In the genomic region with DNA sequence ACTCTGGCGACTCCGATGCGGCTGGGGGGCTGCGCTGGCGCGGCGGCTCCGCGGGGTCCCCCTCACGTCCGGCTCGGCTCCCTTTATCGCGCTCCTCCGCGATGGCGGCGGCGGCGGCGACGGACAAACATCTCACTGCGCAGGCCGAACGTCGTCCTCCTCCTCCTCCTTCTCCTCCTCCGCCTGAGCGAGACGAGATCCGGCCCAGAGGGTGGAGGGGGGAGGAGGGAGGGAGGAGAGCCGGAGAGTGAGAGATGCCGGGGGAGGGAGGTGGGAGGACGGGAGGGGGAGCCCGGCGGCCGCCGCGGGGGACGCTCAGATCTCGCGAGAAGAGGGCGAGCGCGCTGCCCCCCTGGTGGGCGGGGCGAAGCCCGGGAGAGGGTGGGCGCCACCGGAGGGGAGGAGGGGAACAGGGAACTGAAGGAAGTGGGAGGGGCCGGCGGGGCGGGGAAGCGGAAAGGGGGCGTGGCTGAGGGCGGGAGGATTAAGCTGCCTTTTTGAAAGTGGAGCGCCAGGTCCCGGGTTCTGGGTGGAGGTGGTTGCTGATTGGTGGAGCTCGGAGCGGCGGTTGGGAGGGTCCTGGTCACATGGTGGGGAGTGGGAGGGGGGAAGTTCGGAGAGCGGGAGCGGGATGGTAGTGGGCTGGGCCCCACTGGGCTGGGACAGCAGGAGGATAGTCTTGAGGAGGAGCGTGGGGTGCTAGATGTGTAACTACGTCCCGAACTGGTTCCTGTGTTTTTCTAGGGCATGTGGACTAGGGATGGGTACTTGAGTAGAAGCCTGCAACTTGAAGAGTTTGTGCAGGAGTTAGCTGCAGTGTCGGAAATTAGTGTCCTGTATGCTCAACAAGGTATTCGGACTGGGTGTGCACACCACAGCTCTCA, we compare ENCODE assay signal across 1 cellular context.
TF ChIP-seq lines count a peak whose summit lies in the region.

Gene CUL3 (minus strand): TSS at position 159 of the 884 bp plus-strand sequence. CDS start 354 bp downstream, outside the sequence.

TF ChIP-seq in K562, 482 proteins besides CTCF, POLR2A, EP300 and RAD21 (continued from another document and continues in another):
- TF ChIP-seq CBFB (CRISPR knock-in tag; IDR thresholded peaks at IDR 0.05), result no peak
- TF ChIP-seq MTA1 (IDR thresholded peaks at IDR 0.05; ENCODE audit: borderline replicate concordance), result 0 out of 2 replicates have a peak, but pooled peaks have one; percentile 26
- TF ChIP-seq, protein P1, sequence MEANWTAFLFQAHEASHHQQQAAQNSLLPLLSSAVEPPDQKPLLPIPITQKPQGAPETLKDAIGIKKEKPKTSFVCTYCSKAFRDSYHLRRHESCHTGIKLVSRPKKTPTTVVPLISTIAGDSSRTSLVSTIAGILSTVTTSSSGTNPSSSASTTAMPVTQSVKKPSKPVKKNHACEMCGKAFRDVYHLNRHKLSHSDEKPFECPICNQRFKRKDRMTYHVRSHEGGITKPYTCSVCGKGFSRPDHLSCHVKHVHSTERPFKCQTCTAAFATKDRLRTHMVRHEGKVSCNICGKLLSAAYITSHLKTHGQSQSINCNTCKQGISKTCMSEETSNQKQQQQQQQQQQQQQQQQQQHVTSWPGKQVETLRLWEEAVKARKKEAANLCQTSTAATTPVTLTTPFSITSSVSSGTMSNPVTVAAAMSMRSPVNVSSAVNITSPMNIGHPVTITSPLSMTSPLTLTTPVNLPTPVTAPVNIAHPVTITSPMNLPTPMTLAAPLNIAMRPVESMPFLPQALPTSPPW (CRISPR knock-in tag; IDR thresholded peaks at IDR 0.05), result peak; percentile 100
- TF ChIP-seq BCOR (IDR thresholded peaks at IDR 0.05), result no peak
- TF ChIP-seq ZBTB7A (IDR thresholded peaks at IDR 0.05; ENCODE audit: borderline replicate concordance, control insufficient read depth, low read depth, low read length), result peak; percentile 89
- TF ChIP-seq NFE2L1 (tag; IDR thresholded peaks at IDR 0.05; ENCODE audit: borderline replicate concordance, low read depth), result no peak
- TF ChIP-seq, protein P2, sequence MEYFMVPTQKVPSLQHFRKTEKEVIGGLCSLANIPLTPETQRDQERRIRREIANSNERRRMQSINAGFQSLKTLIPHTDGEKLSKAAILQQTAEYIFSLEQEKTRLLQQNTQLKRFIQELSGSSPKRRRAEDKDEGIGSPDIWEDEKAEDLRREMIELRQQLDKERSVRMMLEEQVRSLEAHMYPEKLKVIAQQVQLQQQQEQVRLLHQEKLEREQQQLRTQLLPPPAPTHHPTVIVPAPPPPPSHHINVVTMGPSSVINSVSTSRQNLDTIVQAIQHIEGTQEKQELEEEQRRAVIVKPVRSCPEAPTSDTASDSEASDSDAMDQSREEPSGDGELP (CRISPR knock-in tag; IDR thresholded peaks at IDR 0.05; ENCODE audit: borderline replicate concordance), result peak; percentile 51
- no peak for TF ChIP-seq JUNB (CRISPR knock-in tag; conservative IDR thresholded peaks at IDR 0.05)
- TF ChIP-seq ZSCAN29 (IDR thresholded peaks at IDR 0.05), result no peak
- TF ChIP-seq FOXM1 (IDR thresholded peaks at IDR 0.05; ENCODE audit: low read depth), result peak; percentile 88
- no peak for TF ChIP-seq FOXM1 (CRISPR knock-in tag; IDR thresholded peaks at IDR 0.05; ENCODE audit: low read depth)
- TF ChIP-seq NCOA1 (IDR thresholded peaks at IDR 0.05; ENCODE audit: low read depth), result no peak
- TF ChIP-seq KDM5B (IDR thresholded peaks at IDR 0.05; ENCODE audit: insufficient replicate concordance, low read depth, low read length), result peak; percentile 59
- peak; percentile 97 for TF ChIP-seq ZNF263 (CRISPR knock-in tag; IDR thresholded peaks at IDR 0.05; ENCODE audit: borderline replicate concordance)
- TF ChIP-seq, protein P3, sequence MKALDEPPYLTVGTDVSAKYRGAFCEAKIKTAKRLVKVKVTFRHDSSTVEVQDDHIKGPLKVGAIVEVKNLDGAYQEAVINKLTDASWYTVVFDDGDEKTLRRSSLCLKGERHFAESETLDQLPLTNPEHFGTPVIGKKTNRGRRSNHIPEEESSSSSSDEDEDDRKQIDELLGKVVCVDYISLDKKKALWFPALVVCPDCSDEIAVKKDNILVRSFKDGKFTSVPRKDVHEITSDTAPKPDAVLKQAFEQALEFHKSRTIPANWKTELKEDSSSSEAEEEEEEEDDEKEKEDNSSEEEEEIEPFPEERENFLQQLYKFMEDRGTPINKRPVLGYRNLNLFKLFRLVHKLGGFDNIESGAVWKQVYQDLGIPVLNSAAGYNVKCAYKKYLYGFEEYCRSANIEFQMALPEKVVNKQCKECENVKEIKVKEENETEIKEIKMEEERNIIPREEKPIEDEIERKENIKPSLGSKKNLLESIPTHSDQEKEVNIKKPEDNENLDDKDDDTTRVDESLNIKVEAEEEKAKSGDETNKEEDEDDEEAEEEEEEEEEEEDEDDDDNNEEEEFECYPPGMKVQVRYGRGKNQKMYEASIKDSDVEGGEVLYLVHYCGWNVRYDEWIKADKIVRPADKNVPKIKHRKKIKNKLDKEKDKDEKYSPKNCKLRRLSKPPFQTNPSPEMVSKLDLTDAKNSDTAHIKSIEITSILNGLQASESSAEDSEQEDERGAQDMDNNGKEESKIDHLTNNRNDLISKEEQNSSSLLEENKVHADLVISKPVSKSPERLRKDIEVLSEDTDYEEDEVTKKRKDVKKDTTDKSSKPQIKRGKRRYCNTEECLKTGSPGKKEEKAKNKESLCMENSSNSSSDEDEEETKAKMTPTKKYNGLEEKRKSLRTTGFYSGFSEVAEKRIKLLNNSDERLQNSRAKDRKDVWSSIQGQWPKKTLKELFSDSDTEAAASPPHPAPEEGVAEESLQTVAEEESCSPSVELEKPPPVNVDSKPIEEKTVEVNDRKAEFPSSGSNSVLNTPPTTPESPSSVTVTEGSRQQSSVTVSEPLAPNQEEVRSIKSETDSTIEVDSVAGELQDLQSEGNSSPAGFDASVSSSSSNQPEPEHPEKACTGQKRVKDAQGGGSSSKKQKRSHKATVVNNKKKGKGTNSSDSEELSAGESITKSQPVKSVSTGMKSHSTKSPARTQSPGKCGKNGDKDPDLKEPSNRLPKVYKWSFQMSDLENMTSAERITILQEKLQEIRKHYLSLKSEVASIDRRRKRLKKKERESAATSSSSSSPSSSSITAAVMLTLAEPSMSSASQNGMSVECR (CRISPR knock-in tag; IDR thresholded peaks at IDR 0.05), result 0 out of 2 replicates have a peak, but pooled peaks have one; percentile 42
- TF ChIP-seq IRF2 (CRISPR knock-in tag; IDR thresholded peaks at IDR 0.05), result no peak
- TF ChIP-seq KHSRP (IDR thresholded peaks at IDR 0.05), result no peak
- peak; percentile 89 for TF ChIP-seq SUPT5H (IDR thresholded peaks at IDR 0.05)
- peak; percentile 55; the same call in 1 of the 2 replicates for TF ChIP-seq PHF8 (IDR thresholded peaks at IDR 0.05; ENCODE audit: borderline replicate concordance, low read length)
- TF ChIP-seq MLLT1 (IDR thresholded peaks at IDR 0.05), result peak; percentile 58 to 60; a peak in 2 of 4 replicates
- TF ChIP-seq CREB1 (IDR thresholded peaks at IDR 0.05), result peak; percentile 26
- no peak for TF ChIP-seq CREB1 (CRISPR knock-in tag; IDR thresholded peaks at IDR 0.05)
- TF ChIP-seq, protein P4, sequence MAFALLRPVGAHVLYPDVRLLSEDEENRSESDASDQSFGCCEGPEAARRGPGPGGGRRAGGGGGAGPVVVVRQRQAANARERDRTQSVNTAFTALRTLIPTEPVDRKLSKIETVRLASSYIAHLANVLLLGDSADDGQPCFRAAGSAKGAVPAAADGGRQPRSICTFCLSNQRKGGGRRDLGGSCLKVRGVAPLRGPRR (CRISPR knock-in tag; IDR thresholded peaks at IDR 0.05), result no peak
- peak; percentile 70 for TF ChIP-seq TAF1 (IDR thresholded peaks at IDR 0.05; ENCODE audit: control insufficient read depth, extremely low read depth, insufficient read depth, low read length, severe bottlenecking)
- TF ChIP-seq TOE1 (IDR thresholded peaks at IDR 0.05; ENCODE audit: borderline replicate concordance), result peak; percentile 74; the same call in 1 of the 2 replicates
- no peak for TF ChIP-seq TOE1 (CRISPR knock-in tag; IDR thresholded peaks at IDR 0.05; ENCODE audit: borderline replicate concordance, low read depth)
- peak in 1 of 2 experiments; percentile 68; a peak in 1 of 4 replicates for TF ChIP-seq KDM4B (IDR thresholded peaks at IDR 0.05; ENCODE audit: borderline replicate concordance in 2 of 2, low read depth in 1 of 2)
- 0 out of 2 replicates have a peak, but pooled peaks have one; percentile 46 for TF ChIP-seq L3MBTL2 (IDR thresholded peaks at IDR 0.05)
- peak; percentile 80 for TF ChIP-seq EGR1 (conservative IDR thresholded peaks at IDR 0.05)
- TF ChIP-seq NR1H2 (CRISPR knock-in tag; IDR thresholded peaks at IDR 0.05), result no peak
- peak; percentile 33 for TF ChIP-seq MGA (IDR thresholded peaks at IDR 0.05)
- no peak for TF ChIP-seq HOXB6 (CRISPR knock-in tag; IDR thresholded peaks at IDR 0.05; ENCODE audit: borderline replicate concordance)
- TF ChIP-seq POLR2B (IDR thresholded peaks at IDR 0.05; ENCODE audit: low read depth, partially characterized antibody), result peak; percentile 84
- peak; percentile 78 for TF ChIP-seq TBP (optimal IDR thresholded peaks at IDR 0.05; ENCODE audit: low read depth, low read length)
- peak in 2 of 3 experiments; percentile 63 to 72 for TF ChIP-seq YY1 (IDR thresholded peaks at IDR 0.05; ENCODE audit: borderline replicate concordance in 1 of 3, control insufficient read depth in 1 of 3, extremely low read depth in 1 of 3, insufficient read depth in 3 of 3, insufficient read length in 1 of 3, insufficient replicate concordance in 2 of 3, low read depth in 1 of 3, low read length in 2 of 3)
- TF ChIP-seq RBM25 (IDR thresholded peaks at IDR 0.05; ENCODE audit: low read depth, low read length, severe bottlenecking), result peak; percentile 90
- no peak for TF ChIP-seq SIN3B (IDR thresholded peaks at IDR 0.05; ENCODE audit: low read depth)
